ENCODE assay signal across 8 cellular contexts in the genomic region with DNA sequence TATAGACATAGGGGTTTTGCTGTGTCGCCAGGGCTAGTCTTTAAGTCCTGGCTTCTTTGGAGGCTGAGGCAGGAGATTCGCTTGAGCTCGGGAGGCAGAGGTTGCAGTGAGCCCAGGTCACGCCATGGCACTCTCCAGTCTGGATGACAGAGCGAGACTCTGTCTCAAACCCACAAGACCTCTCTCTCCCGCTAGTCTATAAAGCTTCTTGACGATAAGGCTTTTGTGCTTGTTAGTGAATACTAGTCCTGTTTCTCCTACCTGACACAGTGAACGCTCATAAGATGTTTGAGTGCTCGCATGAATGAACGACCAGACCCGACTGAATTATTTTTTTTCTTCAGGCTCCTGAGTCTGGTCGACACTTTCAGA. TPM values are rescaled to one million over a fixed set of nuclear protein-coding genes. Genes with fewer than 3 reads are reported as not detected.
DNase-seq lines count a peak whose midpoint lies in the region; ATAC-seq, FAIRE-seq and TF ChIP-seq lines count a peak whose summit lies in the region.

No MANE protein-coding gene starts in this region.

- H3K4me3 Mint-ChIP-seq in activated naive CD8-positive, alpha-beta T cell treated with anti-CD3 and anti-CD28 coated beads for 36 hours: peak overlapping the region; percentile 99

- WGBS in HUES64: 14% methylated on average over 12 of the region's 12 CpGs

- H3K36me3 ChIP-seq in BE2C (peaks cover 34% of the 10 kb centered on the region), HUES64 (ENCODE audit: insufficient read depth, low read length) (peaks cover 18% of the 10 kb centered on the region), kidney (ENCODE audit: control insufficient read depth in 1 of 2, insufficient read depth in 2 of 2, low read length in 2 of 2) (peaks cover 2 to 9% of the 10 kb centered on the region in 2 donors)

- no peak for FAIRE-seq in kidney (lab: Jason Lieb, UNC)

- peak overlapping the region; percentile 100 for H3K27ac Mint-ChIP-seq in activated naive CD8-positive, alpha-beta T cell treated with anti-CD3 and anti-CD28 coated beads for 36 hours

- peak; percentile 23 for DNase-seq in BE2C
- DNase-seq in activated naive CD8-positive, alpha-beta T cell treated with anti-CD3 and anti-CD28 coated beads for 36 hours: peak; percentile 34
- DNase-seq in kidney: no peak
- peak in 1 of 49 donors; percentile 21 for DNase-seq in substantia nigra (lab: John Stamatoyannopoulos, UW)
- no peak for DNase-seq in cerebellar nuclear complex (lab: John Stamatoyannopoulos, UW)

- H3K4me3 ChIP-seq in BE2C (ENCODE audit: low read depth, low read length) (peak overlapping the region; percentile 96), HUES64 (ENCODE audit: low read length) (peak overlapping the region; percentile 69), kidney (ENCODE audit: low read length in 2 of 2) (peak overlapping the region; percentile 95)

- H3K27ac ChIP-seq in HUES64 (ENCODE audit: low read depth, low read length): peak overlapping the region; percentile 88
- peak overlapping the region in 1 of 2 donors; percentile 96 for H3K27ac ChIP-seq in kidney (ENCODE audit: low read depth in 2 of 2, low read length in 2 of 2)
- H3K27ac ChIP-seq in substantia nigra (ENCODE audit: low read depth, low read length, poor library complexity, severe bottlenecking): peak overlapping the region; percentile 73

- H3K9me3 Mint-ChIP-seq in activated naive CD8-positive, alpha-beta T cell treated with anti-CD3 and anti-CD28 coated beads for 36 hours: no peaks in the 10 kb centered on the region

- TF ChIP-seq CTCF in BE2C (IDR thresholded peaks at IDR 0.05; ENCODE audit: low read depth, low read length): no peak
- TF ChIP-seq CTCF in kidney (IDR thresholded peaks at IDR 0.05; ENCODE audit: borderline replicate concordance, extremely low read depth, insufficient read depth): no peak

- H3K9ac ChIP-seq in HUES64 (ENCODE audit: low read depth, low read length): peak overlapping the region; percentile 83
- H3K9ac ChIP-seq in kidney (ENCODE audit: low read length in 2 of 2): peak overlapping the region; percentile 82 to 86

- peaks cover 4% of the 10 kb centered on the region for H3K27me3 Mint-ChIP-seq in activated naive CD8-positive, alpha-beta T cell treated with anti-CD3 and anti-CD28 coated beads for 36 hours

- H3K27me3 ChIP-seq in BE2C (no peaks in the 10 kb centered on the region), HUES64 (ENCODE audit: insufficient read depth, low read length) (no peaks in the 10 kb centered on the region)

- peaks cover 51% of the 10 kb centered on the region for H3K36me3 Mint-ChIP-seq in activated naive CD8-positive, alpha-beta T cell treated with anti-CD3 and anti-CD28 coated beads for 36 hours

- H3K9me3 ChIP-seq in BE2C (no peaks in the 10 kb centered on the region), HUES64 (ENCODE audit: insufficient read depth, low read depth, low read length) (no peaks in the 10 kb centered on the region), kidney (ENCODE audit: control insufficient read depth in 1 of 2, low read length in 2 of 2) (no peaks in the 10 kb centered on the region)

- intact Hi-C loops in kidney (cut with DNase I): no loop called here

- ATAC-seq in GM19023 (IDR thresholded peaks at IDR 0.05; ENCODE audit: unreplicated experiment) (peak; percentile 2), HG02840 (IDR thresholded peaks at IDR 0.05; ENCODE audit: low FRiP score, unreplicated experiment) (no peak)

- H3K4me1 ChIP-seq in BE2C (no peaks in the 10 kb centered on the region), HUES64 (ENCODE audit: insufficient read depth, low read length) (peaks cover 6% of the 10 kb centered on the region; the same call in 1 of the 2 replicates), kidney (ENCODE audit: control insufficient read depth in 1 of 2, insufficient read depth in 1 of 2, low read depth in 1 of 2, low read length in 2 of 2) (peaks cover 0 to 4% of the 10 kb centered on the region in 2 donors)

- H3K4me1 Mint-ChIP-seq in activated naive CD8-positive, alpha-beta T cell treated with anti-CD3 and anti-CD28 coated beads for 36 hours: peaks cover 24% of the 10 kb centered on the region

RNA-seq across cellular contexts. Expression of gene DDX21, which starts 0.6 kb away (rescaled TPM):
- 97.6 TPM for polyA plus RNA-seq in BE2C (2012; ENCODE audit: insufficient read depth, insufficient read length, low read depth)
- polyA plus RNA-seq in HUES64 (2013, experiment 1 of 2): 130 TPM
- 108 TPM for polyA plus RNA-seq in HUES64 (2013, experiment 2 of 2)
- 100 to 1,000 TPM; 306 to 308 TPM for total RNA-seq in activated naive CD8-positive, alpha-beta T cell treated with anti-CD3 and anti-CD28 coated beads for 36 hours
- total RNA-seq in kidney: 49.4 TPM
- polyA plus RNA-seq in kidney (ENCODE audit: insufficient read depth, low read depth, low replicate concordance): 8.9 TPM

RNA-seq across cellular contexts. Expression of gene KIFBP, which starts 33.2 kb away (rescaled TPM):
- 14.1 TPM for polyA plus RNA-seq in BE2C (2012; ENCODE audit: insufficient read depth, insufficient read length, low read depth)
- polyA plus RNA-seq in HUES64 (2013, experiment 1 of 2): 36.3 TPM
- 32.5 TPM for polyA plus RNA-seq in HUES64 (2013, experiment 2 of 2)
- total RNA-seq in activated naive CD8-positive, alpha-beta T cell treated with anti-CD3 and anti-CD28 coated beads for 36 hours: 10 to 100 TPM; 13.3 to 14.1 TPM
- total RNA-seq in kidney: 26.7 TPM
- 25.6 TPM for polyA plus RNA-seq in kidney (ENCODE audit: insufficient read depth, low read depth, low replicate concordance)

RNA-seq across cellular contexts. Expression of gene DDX50, which starts 54.3 kb away (rescaled TPM):
- 34.4 TPM for polyA plus RNA-seq in BE2C (2012; ENCODE audit: insufficient read depth, insufficient read length, low read depth)
- polyA plus RNA-seq in HUES64 (2013, experiment 1 of 2): 36.2 TPM
- 44.8 TPM for polyA plus RNA-seq in HUES64 (2013, experiment 2 of 2)
- 10 to 100 TPM; 74.1 to 79.1 TPM for total RNA-seq in activated naive CD8-positive, alpha-beta T cell treated with anti-CD3 and anti-CD28 coated beads for 36 hours
- total RNA-seq in kidney: 33.1 TPM
- 24.0 TPM for polyA plus RNA-seq in kidney (ENCODE audit: insufficient read depth, low read depth, low replicate concordance)

Comparison
In these comparisons a context has a peak if more than half of its experiments do, and no peak if none do; other contexts are left out.
1. DNase-seq: peak in BE2C (single experiment) and activated naive CD8-positive, alpha-beta T cell treated with anti-CD3 and anti-CD28 coated beads for 36 hours (single experiment); none in kidney (single experiment) and cerebellar nuclear complex (0 of 2).
2. Peak in every context shown above with its lines, with median percentiles within 50 percentile points of each other: H3K4me3 ChIP-seq.